16 cellular contexts compared by ENCODE assay signal in the genomic region with DNA sequence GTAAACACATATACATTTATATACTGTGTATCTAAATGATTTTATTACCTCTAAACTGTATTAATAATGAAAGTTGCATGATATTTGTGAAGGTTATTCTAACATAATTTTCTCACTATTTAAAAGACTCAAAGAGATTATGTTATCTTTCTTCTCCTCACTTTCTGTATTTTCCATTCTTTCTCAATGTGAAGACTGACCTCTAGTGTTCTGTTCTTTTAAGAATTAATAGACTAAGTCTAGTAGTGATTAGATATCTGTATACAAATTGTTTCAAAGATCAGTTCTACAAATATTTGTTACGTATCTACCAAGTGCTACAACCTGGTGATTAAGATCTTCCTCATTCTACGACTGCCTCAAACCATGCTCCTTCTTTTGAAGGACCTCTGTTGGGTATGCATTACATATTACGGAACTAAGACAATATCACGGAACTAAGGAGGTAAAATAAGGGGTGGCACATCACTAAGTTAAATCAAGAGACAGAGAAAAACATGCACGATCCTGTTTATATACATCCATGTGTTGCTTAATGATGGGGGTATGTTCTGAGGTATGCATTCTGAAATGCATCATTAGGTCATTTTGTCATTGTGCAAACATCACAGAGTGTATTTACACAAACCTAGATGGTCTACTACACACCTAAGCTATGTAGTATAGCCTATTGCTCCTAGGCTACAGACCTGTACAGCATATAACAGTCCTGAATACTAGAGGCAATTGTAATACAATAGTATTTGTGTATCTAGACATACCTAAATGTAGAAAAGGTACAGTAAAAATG.
A peak's percentile ranks its signal among the peaks of the same experiment; 100 is the strongest.
DNase-seq lines count a peak whose midpoint lies in the region; ATAC-seq, FAIRE-seq and TF ChIP-seq lines count a peak whose summit lies in the region.
"Had no signal": no experiment of that assay in that cellular context is flagged by ENCODE, and none has a peak within 500 bp of the region (broad histone marks: within the 10 kb centered on the region; RNA-seq: fewer than 3 reads in every experiment).

No MANE protein-coding gene starts in this region.

- no peak overlapping the region for H3K4me3 Mint-ChIP-seq in activated naive CD8-positive, alpha-beta T cell treated with anti-CD3 and anti-CD28 coated beads for 36 hours
- H3K4me3 Mint-ChIP-seq: B cell; effector memory CD8-positive, alpha-beta T cell had no signal

- H4K20me1 ChIP-seq in PC-3 (ENCODE audit: low read length) = no peaks in the 10 kb centered on the region

- intact Hi-C loops in PC-3 (cut with micrococcal nuclease) = loop anchor here (5.0 kb wide), 1 partner anchor 559 kb away; no protein-coding TSS in a partner anchor

- H3K36me3 Mint-ChIP-seq in activated naive CD8-positive, alpha-beta T cell treated with anti-CD3 and anti-CD28 coated beads for 36 hours = no peaks in the 10 kb centered on the region

- H3K9me3 ChIP-seq in PC-3 (ENCODE audit: low read length) = no peaks in the 10 kb centered on the region
- H3K9me3 ChIP-seq in small intestine (ENCODE audit: control insufficient read depth, low read depth) = no peaks in the 10 kb centered on the region
- H3K9me3 ChIP-seq: prostate gland, SJSA1 had no signal

- H3K27ac ChIP-seq in PC-3 (ENCODE audit: low read length) (no peak overlapping the region), small intestine (ENCODE audit: low read depth in 1 of 2, low read length in 1 of 2) (no peak overlapping the region)
- H3K27ac ChIP-seq: HL-60, prostate gland, SJSA1 had no signal

- no peak overlapping the region for H3K9ac ChIP-seq in PC-3 (ENCODE audit: low read length)

- CTCF ChIA-PET in PC-3 (lab: Charles Lee) = no interaction called here

- H3K4me3 ChIP-seq in PC-3 (ENCODE audit: low read length) (no peak overlapping the region), fibroblast of villous mesenchyme (ENCODE audit: low read depth, low read length) (no peak overlapping the region), small intestine (ENCODE audit: low read depth in 1 of 2, low read length in 2 of 2) (no peak overlapping the region)
- H3K4me3 ChIP-seq: prostate gland, SJSA1 had no signal

- TF ChIP-seq CTCF in PC-3 (conservative IDR thresholded peaks at IDR 0.05; ENCODE audit: low read depth, low read length) = peak; percentile 43; the same call in 1 of the 2 replicates
- TF ChIP-seq CTCF in fibroblast of villous mesenchyme (IDR thresholded peaks at IDR 0.05; ENCODE audit: insufficient read depth, low read depth, low read length) = no peak

- FAIRE-seq in small intestine (lab: Jason Lieb, UNC) = peak; percentile 26

- no peaks in the 10 kb centered on the region for H3K9me2 ChIP-seq in PC-3 (replicated peaks; ENCODE audit: low read length)

- peaks cover 11% of the 10 kb centered on the region for H3K27me3 Mint-ChIP-seq in activated naive CD8-positive, alpha-beta T cell treated with anti-CD3 and anti-CD28 coated beads for 36 hours

- no peak overlapping the region for H3K27ac Mint-ChIP-seq in activated naive CD8-positive, alpha-beta T cell treated with anti-CD3 and anti-CD28 coated beads for 36 hours
- H3K27ac Mint-ChIP-seq: B cell; effector memory CD8-positive, alpha-beta T cell had no signal

- H3K27me3 ChIP-seq in PC-3 (ENCODE audit: low read length) = no peaks in the 10 kb centered on the region
- H3K27me3 ChIP-seq in small intestine (ENCODE audit: control insufficient read depth in 2 of 2, insufficient read depth in 2 of 2, low read length in 2 of 2) = no peaks in the 10 kb centered on the region
- H3K27me3 ChIP-seq: SJSA1 had no signal

- no peaks in the 10 kb centered on the region for H3F3A ChIP-seq in PC-3 (ENCODE audit: low read length, unreplicated experiment)

- no peaks in the 10 kb centered on the region for H3K4me1 Mint-ChIP-seq in activated naive CD8-positive, alpha-beta T cell treated with anti-CD3 and anti-CD28 coated beads for 36 hours
- H3K4me1 Mint-ChIP-seq: B cell had no signal

- H3K36me3 ChIP-seq in PC-3 (ENCODE audit: low read depth, low read length) (no peaks in the 10 kb centered on the region), small intestine (ENCODE audit: control insufficient read depth in 2 of 2, insufficient read depth in 2 of 2, low read length in 2 of 2) (no peaks in the 10 kb centered on the region)
- H3K36me3 ChIP-seq: prostate gland, SJSA1 had no signal

- H3K4me1 ChIP-seq in PC-3 (ENCODE audit: insufficient read depth, low read length) (no peaks in the 10 kb centered on the region), small intestine (ENCODE audit: control insufficient read depth in 2 of 2, insufficient read depth in 1 of 2, low read depth in 1 of 2, low read length in 1 of 2) (no peaks in the 10 kb centered on the region)
- H3K4me1 ChIP-seq: prostate gland, SJSA1 had no signal

- POLR2A ChIA-PET in PC-3 (lab: Charles Lee; ENCODE audit: unreplicated experiment) = no interaction called here

- 58 to 73% (median 62%) methylated on average over 5 of the region's 5 CpGs for WGBS in small intestine, 3 donors

- H3K79me2 ChIP-seq in PC-3 (ENCODE audit: low read length) = no peaks in the 10 kb centered on the region

- H3K9me3 Mint-ChIP-seq in activated naive CD8-positive, alpha-beta T cell treated with anti-CD3 and anti-CD28 coated beads for 36 hours = no peaks in the 10 kb centered on the region
- H3K9me3 Mint-ChIP-seq: effector memory CD8-positive, alpha-beta T cell had no signal

- no peak overlapping the region for H3K4me2 ChIP-seq in PC-3 (ENCODE audit: low read length)

- BruUV-seq in PC-3 (replicated peaks; lab: Mats Ljungman, UMichigan) = no TSS peak

- ATAC-seq in PC-3 (no peak; the same call in 1 of the 2 replicates), HG02840 (IDR thresholded peaks at IDR 0.05; ENCODE audit: low FRiP score, unreplicated experiment) (no peak)
- ATAC-seq: effector memory CD8-positive, alpha-beta T cell had no signal

- peak; percentile 19 for DNase-seq in NCI-H510A treated with DMSO at 0.1 percent for 48 hours (lab: John Stamatoyannopoulos, UW)
- no peak for DNase-seq in NCI-H510A (lab: John Stamatoyannopoulos, UW)
- DNase-seq in PC-3 = peak; percentile 10
- peak; percentile 4 for DNase-seq in fibroblast of villous mesenchyme (ENCODE audit: low read depth)
- DNase-seq in small intestine = peak; percentile 34
- DNase-seq in GM19240 (ENCODE audit: insufficient read length, low spot score) = no peak
- DNase-seq in activated naive CD8-positive, alpha-beta T cell treated with anti-CD3 and anti-CD28 coated beads for 36 hours = no peak
- DNase-seq: activated CD4-positive, alpha-beta T cell treated with anti-CD3 and anti-CD28 coated beads, Interleukin-2, amount 50 U/mL, for 1 hour; activated naive CD4-positive, alpha-beta T cell treated with anti-CD3 and anti-CD28 coated beads, Interleukin-2, amount 50 U/mL, for 16 hours; effector memory CD8-positive, alpha-beta T cell; NCI-H187 treated with DMSO at 0.1 percent for 48 hours had no signal

- no peak overlapping the region for H2AFZ ChIP-seq in PC-3 (ENCODE audit: low read length)

Comparison
In these comparisons a context has a peak if more than half of its experiments do, and no peak if none do; other contexts are left out.
1. DNase-seq: peak in NCI-H510A treated with DMSO at 0.1 percent for 48 hours (single experiment), PC-3 (single experiment), fibroblast of villous mesenchyme (single experiment) and small intestine (single experiment); none in NCI-H510A (single experiment), GM19240 (single experiment) and activated naive CD8-positive, alpha-beta T cell treated with anti-CD3 and anti-CD28 coated beads for 36 hours (single experiment).